Comparison of ENCODE assay signal across 15 cellular contexts in the genomic region with DNA sequence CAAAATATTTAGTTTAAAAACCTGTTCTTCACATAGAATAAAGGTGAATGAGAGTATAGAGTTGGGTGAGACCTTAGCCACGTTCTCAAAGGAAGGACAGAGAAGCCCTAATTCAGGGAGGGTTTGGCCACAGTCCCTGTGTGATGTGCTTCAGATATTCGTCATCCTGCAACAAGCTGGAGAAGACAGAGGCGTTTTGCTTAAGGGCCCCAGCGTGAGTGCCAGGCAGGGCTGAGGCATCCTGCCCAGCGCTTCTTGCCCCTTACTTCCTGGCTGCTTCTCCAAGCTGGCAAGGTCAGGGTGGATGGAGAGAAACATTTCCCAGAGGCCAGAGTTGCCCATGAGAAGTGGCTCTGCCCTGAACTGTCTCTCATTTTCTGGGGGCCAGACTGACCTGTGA. TPM values are rescaled to one million over a fixed set of nuclear protein-coding genes. Genes with fewer than 3 reads are reported as not detected.
A peak's percentile ranks its signal among the peaks of the same experiment; 100 is the strongest.
DNase-seq lines count a peak whose midpoint lies in the region; ATAC-seq and TF ChIP-seq lines count a peak whose summit lies in the region.
"Had no signal": no experiment of that assay in that cellular context is flagged by ENCODE, and none has a peak within 500 bp of the region (broad histone marks: within the 10 kb centered on the region; RNA-seq: fewer than 3 reads in every experiment).

No MANE protein-coding gene starts in this region.

- H3K36me3 ChIP-seq in GM23248 (ENCODE audit: low read depth) (no peaks in the 10 kb centered on the region), breast epithelium (no peaks in the 10 kb centered on the region), neural progenitor cell (no peaks in the 10 kb centered on the region)

- in situ Hi-C loops in GM23248 (cut with MboI): no loop called here

- DNase-seq in AG08396 (ENCODE audit: low spot score): peak; percentile 58
- DNase-seq in GM23248: peak; percentile 97
- peak in 1 of 2 donors; percentile 76 for DNase-seq in breast epithelium (ENCODE audit: low spot score in 2 of 2)
- no peak for DNase-seq in neural progenitor cell (ENCODE audit: low spot score)
- DNase-seq in activated CD8-positive, alpha-beta memory T cell treated with anti-CD3 and anti-CD28 coated beads, Interleukin-2, amount 10 ng/mL, durations not matched to agents 7 days and 5 days: no peak
- DNase-seq: effector CD8-positive, alpha-beta T cell; GDM1; glutamatergic neuron; MM.1S; NCI-H345 had no signal

- H3K4me1 ChIP-seq in GM23248 (ENCODE audit: insufficient read depth) (peaks cover 21% of the 10 kb centered on the region), breast epithelium (peaks cover 0 to 16% of the 10 kb centered on the region in 2 donors), neural progenitor cell (peaks cover 16% of the 10 kb centered on the region)

- ATAC-seq in activated CD8-positive, alpha-beta memory T cell treated with anti-CD3 and anti-CD28 coated beads, Interleukin-2, amount 10 ng/mL, durations not matched to agents 7 days and 5 days: no peak
- ATAC-seq in HG03521 (IDR thresholded peaks at IDR 0.05; ENCODE audit: unreplicated experiment) (no peak), HG02759 (IDR thresholded peaks at IDR 0.05; ENCODE audit: unreplicated experiment) (no peak), GM18517 (IDR thresholded peaks at IDR 0.05; ENCODE audit: unreplicated experiment) (no peak)
- ATAC-seq: left lobe of liver had no signal

- H3K27ac ChIP-seq in GM23248 (peak overlapping the region; percentile 93), breast epithelium (peak overlapping the region; percentile 77 to 81), neural progenitor cell (no peak overlapping the region)

- H3F3A ChIP-seq in GM23248 (ENCODE audit: insufficient read depth) (peaks cover 22% of the 10 kb centered on the region), neural progenitor cell (ENCODE audit: low read depth) (no peaks in the 10 kb centered on the region)

- intact Hi-C loops in breast epithelium (cut with DNase I; ENCODE audit: low total_unique reads): no loop called here

- H3K9me3 ChIP-seq in GM23248 (ENCODE audit: low read depth) (peaks cover 7% of the 10 kb centered on the region), breast epithelium (peaks cover 0 to 3% of the 10 kb centered on the region in 2 donors), neural progenitor cell (ENCODE audit: low read depth) (no peaks in the 10 kb centered on the region)

- no peak overlapping the region for H3K4me3 Mint-ChIP-seq in neural progenitor cell
- no peak overlapping the region for H3K4me3 Mint-ChIP-seq in activated CD8-positive, alpha-beta memory T cell treated with anti-CD3 and anti-CD28 coated beads, Interleukin-2, amount 10 ng/mL, durations not matched to agents 7 days and 5 days
- H3K4me3 Mint-ChIP-seq: CD14-positive monocyte had no signal

- peaks cover 22% of the 10 kb centered on the region for H3K9me3 Mint-ChIP-seq in neural progenitor cell
- H3K9me3 Mint-ChIP-seq in activated CD8-positive, alpha-beta memory T cell treated with anti-CD3 and anti-CD28 coated beads, Interleukin-2, amount 10 ng/mL, durations not matched to agents 7 days and 5 days (ENCODE audit: low read depth): peaks cover 2% of the 10 kb centered on the region

- peak overlapping the region; percentile 53 for H2AFZ ChIP-seq in GM23248
- H2AFZ ChIP-seq in neural progenitor cell (replicated peaks): no peak overlapping the region

- no peaks in the 10 kb centered on the region for H3K9me2 ChIP-seq in GM23248 (ENCODE audit: insufficient read depth)

- H3K4me3 ChIP-seq in GM23248 (peak overlapping the region; percentile 18; the same call in 1 of the 2 replicates), breast epithelium (no peak overlapping the region), neural progenitor cell (no peak overlapping the region)

- CTCF ChIA-PET in activated CD8-positive, alpha-beta memory T cell treated with anti-CD3 and anti-CD28 coated beads, Interleukin-2, amount 10 ng/mL, durations not matched to agents 7 days and 5 days (lab: Charles Lee): no interaction called here

- no peak for TF ChIP-seq POLR2A in breast epithelium (IDR thresholded peaks at IDR 0.05)

- peak overlapping the region; percentile 66 for H3K9ac ChIP-seq in GM23248
- no peak overlapping the region for H3K9ac ChIP-seq in neural progenitor cell

- TF ChIP-seq CTCF in breast epithelium (IDR thresholded peaks at IDR 0.05) (no peak), neural progenitor cell (IDR thresholded peaks at IDR 0.05) (no peak)

- peak overlapping the region; percentile 40 for H3K4me2 ChIP-seq in GM23248 (ENCODE audit: unreplicated experiment)
- no peak overlapping the region for H3K4me2 ChIP-seq in neural progenitor cell

- peaks cover 37% of the 10 kb centered on the region for H3K4me1 Mint-ChIP-seq in neural progenitor cell
- H3K4me1 Mint-ChIP-seq in activated CD8-positive, alpha-beta memory T cell treated with anti-CD3 and anti-CD28 coated beads, Interleukin-2, amount 10 ng/mL, durations not matched to agents 7 days and 5 days: peaks cover 2% of the 10 kb centered on the region
- H3K4me1 Mint-ChIP-seq: CD14-positive monocyte had no signal

- H3K27me3 ChIP-seq in GM23248 (replicated peaks; ENCODE audit: insufficient read depth): no peaks in the 10 kb centered on the region
- no peaks in the 10 kb centered on the region for H3K27me3 ChIP-seq in breast epithelium
- no peaks in the 10 kb centered on the region for H3K27me3 ChIP-seq in neural progenitor cell

- peaks cover 20% of the 10 kb centered on the region for H3K27me3 Mint-ChIP-seq in neural progenitor cell (ENCODE audit: insufficient read depth, low read depth)
- H3K27me3 Mint-ChIP-seq in activated CD8-positive, alpha-beta memory T cell treated with anti-CD3 and anti-CD28 coated beads, Interleukin-2, amount 10 ng/mL, durations not matched to agents 7 days and 5 days: peaks cover 26% of the 10 kb centered on the region

- no peaks in the 10 kb centered on the region for H3K36me3 Mint-ChIP-seq in neural progenitor cell
- no peaks in the 10 kb centered on the region for H3K36me3 Mint-ChIP-seq in activated CD8-positive, alpha-beta memory T cell treated with anti-CD3 and anti-CD28 coated beads, Interleukin-2, amount 10 ng/mL, durations not matched to agents 7 days and 5 days
- H3K36me3 Mint-ChIP-seq: CD14-positive monocyte had no signal

- H4K20me1 ChIP-seq in GM23248 (ENCODE audit: insufficient read depth) (no peaks in the 10 kb centered on the region), neural progenitor cell (ENCODE audit: low read depth) (no peaks in the 10 kb centered on the region)

- WGBS in GM23248 (ENCODE audit: low coverage in 1 of 2, low lambda C conversion rate in 2 of 2, missing lambda C conversion rate in 2 of 2), 2 experiments: 1 to 2% methylated on average over 5 of the region's 5 CpGs

- no peaks in the 10 kb centered on the region for H3K79me2 ChIP-seq in GM23248 (ENCODE audit: insufficient read depth)
- no peaks in the 10 kb centered on the region for H3K79me2 ChIP-seq in neural progenitor cell (ENCODE audit: low read depth)

- peak overlapping the region; percentile 97 for H3K27ac Mint-ChIP-seq in neural progenitor cell
- H3K27ac Mint-ChIP-seq in activated CD8-positive, alpha-beta memory T cell treated with anti-CD3 and anti-CD28 coated beads, Interleukin-2, amount 10 ng/mL, durations not matched to agents 7 days and 5 days: no peak overlapping the region
- H3K27ac Mint-ChIP-seq: CD14-positive monocyte had no signal

RNA-seq across cellular contexts. Expression of gene AXIN2, which starts 46.9 kb away (rescaled TPM):
- total RNA-seq in GM23248 (2014; rRNA removed; shearing (Covaris generic)): 2.3 and 2.4 TPM in 2 replicates
- 0.46 and 0.94 TPM in 2 replicates for polyA plus RNA-seq in GM23248 (2016; fragmentation: Nextera tagmentation; extraction: Ambion mirVana)
- total RNA-seq in breast epithelium (10 to 100 TPM in 2 of 3 donors, 1 to 10 TPM in 1; 8.3 to 13.1 (median 10.5) TPM), neural progenitor cell (ENCODE audit: low replicate concordance) (21.8 and 22.0 TPM in 2 replicates)
- under 1 TPM; 0.61 to 0.75 TPM for total RNA-seq in activated CD8-positive, alpha-beta memory T cell treated with anti-CD3 and anti-CD28 coated beads, Interleukin-2, amount 10 ng/mL, durations not matched to agents 7 days and 5 days

Comparison
In these comparisons a context has a peak if more than half of its experiments do, and no peak if none do; other contexts are left out.
1. DNase-seq: peak in AG08396 (single experiment) and GM23248 (single experiment); none in neural progenitor cell (single experiment) and activated CD8-positive, alpha-beta memory T cell treated with anti-CD3 and anti-CD28 coated beads, Interleukin-2, amount 10 ng/mL, durations not matched to agents 7 days and 5 days (single experiment).